ENCODE assay signal across 18 cellular contexts in genomic region chr10:88028654-88029053, GRCh38.
DNase-seq lines count a peak whose midpoint lies in the region; ATAC-seq, FAIRE-seq and TF ChIP-seq lines count a peak whose summit lies in the region.
"Had no signal": no experiment of that assay in that cellular context is flagged by ENCODE, and none has a peak within 500 bp of the region (broad histone marks: within the 10 kb centered on the region; RNA-seq: fewer than 3 reads in every experiment).

No MANE protein-coding gene starts in this region.

- H3K4me1 ChIP-seq in CD4-positive, CD25-positive, alpha-beta regulatory T cell (ENCODE audit: control insufficient read depth, insufficient read depth, low read length, poor library complexity, severe bottlenecking): no peaks in the 10 kb centered on the region
- no peaks in the 10 kb centered on the region for H3K4me1 ChIP-seq in ovary (ENCODE audit: insufficient read depth)

- no peak for TF ChIP-seq CTCF in ovary (IDR thresholded peaks at IDR 0.05)

- intact Hi-C loops in left colon (cut with DNase I, micrococcal nuclease) (no loop called here), ovary (cut with DNase I) (no loop called here)

- no peak overlapping the region for H3K27ac Mint-ChIP-seq in CD4-positive, CD25-positive, alpha-beta regulatory T cell
- H3K27ac Mint-ChIP-seq: activated CD4-positive, alpha-beta memory T cell treated with anti-CD3 and anti-CD28 coated beads, Interleukin-2, amount 10 ng/mL, durations not matched to agents 7 days and 5 days; T-helper 17 cell had no signal

- WGBS in ovary, 3 donors: 89 to 97% (median 94%) methylated on average over 1 of the region's 1 CpG

- H3K36me3 Mint-ChIP-seq in CD4-positive, CD25-positive, alpha-beta regulatory T cell: no peaks in the 10 kb centered on the region

- peaks cover 0 to 3% (median 0%) of the 10 kb centered on the region in 7 donors for H3K9me3 Mint-ChIP-seq in CD4-positive, CD25-positive, alpha-beta regulatory T cell
- H3K9me3 Mint-ChIP-seq: activated CD4-positive, alpha-beta memory T cell treated with anti-CD3 and anti-CD28 coated beads, Interleukin-2, amount 10 ng/mL, durations not matched to agents 7 days and 5 days had no signal

- TF ChIP-seq EP300 in ovary (IDR thresholded peaks at IDR 0.05): no peak

- no peaks in the 10 kb centered on the region for H3K27me3 ChIP-seq in CD4-positive, CD25-positive, alpha-beta regulatory T cell (ENCODE audit: control insufficient read depth, insufficient read depth, low read length)
- no peaks in the 10 kb centered on the region for H3K27me3 ChIP-seq in ovary

- H3K4me1 Mint-ChIP-seq in CD4-positive, CD25-positive, alpha-beta regulatory T cell: peaks cover 8 to 18% (median 13%) of the 10 kb centered on the region in 4 donors
- H3K4me1 Mint-ChIP-seq: nephron had no signal

- TF ChIP-seq POLR2A in ovary (IDR thresholded peaks at IDR 0.05): no peak

- peaks cover 5% of the 10 kb centered on the region for H3K27me3 Mint-ChIP-seq in CD4-positive, CD25-positive, alpha-beta regulatory T cell
- H3K27me3 Mint-ChIP-seq: activated CD4-positive, alpha-beta memory T cell treated with anti-CD3 and anti-CD28 coated beads, Interleukin-2, amount 10 ng/mL, durations not matched to agents 7 days and 5 days; T-helper 17 cell had no signal

- H3K9me3 ChIP-seq in CD4-positive, CD25-positive, alpha-beta regulatory T cell (ENCODE audit: control insufficient read depth in 2 of 2, low read length in 2 of 2): no peaks in the 10 kb centered on the region
- H3K9me3 ChIP-seq in ovary: no peaks in the 10 kb centered on the region

- DNase-seq in CD4-positive, CD25-positive, alpha-beta regulatory T cell: peak in 1 of 3 donors; percentile 22
- DNase-seq in GM19239 (ENCODE audit: insufficient read length, low spot score): peak; percentile 9
- DNase-seq in RCC 7860 (ENCODE audit: low spot score): peak; percentile 50
- DNase-seq in left colon: no peak
- DNase-seq in GF-D8 (lab: John Stamatoyannopoulos, UW): no peak
- DNase-seq in ecto neural progenitor cell (ENCODE audit: low spot score): no peak
- DNase-seq in ovary: no peak
- DNase-seq: activated CD4-positive, alpha-beta memory T cell treated with anti-CD3 and anti-CD28 coated beads, Interleukin-2, amount 10 ng/mL, durations not matched to agents 7 days and 5 days; activated gamma-delta T cell; glutamatergic neuron; NCI-H1092 treated with DMSO at 0.1 percent for 48 hours; NCI-H345; stimulated activated naive CD8-positive, alpha-beta T cell treated with anti-CD3 and anti-CD28 coated beads, Interleukin-15, Interleukin-2, amounts not matched to agents 100 U/mL and 50 U/mL, for 24 hours; T-helper 17 cell had no signal

- H3K4me3 ChIP-seq in CD4-positive, CD25-positive, alpha-beta regulatory T cell (ENCODE audit: low read depth, low read length): no peak overlapping the region
- no peak overlapping the region for H3K4me3 ChIP-seq in ovary

- peak; percentile 39 to 45 for ATAC-seq in CD4-positive, CD25-positive, alpha-beta regulatory T cell (ENCODE audit: low read depth in 2 of 2)
- ATAC-seq in left colon (peak; percentile 99), GM18867 (IDR thresholded peaks at IDR 0.05; ENCODE audit: unreplicated experiment) (no peak)
- ATAC-seq: sciatic nerve; stimulated activated naive CD8-positive, alpha-beta T cell treated with anti-CD3 and anti-CD28 coated beads, Interleukin-15, Interleukin-2, amounts not matched to agents 100 U/mL and 50 U/mL, for 24 hours; T-helper 17 cell had no signal

- H3K27ac ChIP-seq in CD4-positive, CD25-positive, alpha-beta regulatory T cell (ENCODE audit: insufficient read depth, low read length, poor library complexity, severe bottlenecking): no peak overlapping the region
- no peak overlapping the region for H3K27ac ChIP-seq in ovary

- no peak overlapping the region for H3K4me3 Mint-ChIP-seq in CD4-positive, CD25-positive, alpha-beta regulatory T cell
- H3K4me3 Mint-ChIP-seq: activated CD4-positive, alpha-beta memory T cell treated with anti-CD3 and anti-CD28 coated beads, Interleukin-2, amount 10 ng/mL, durations not matched to agents 7 days and 5 days; nephron; T-helper 17 cell had no signal

- no peaks in the 10 kb centered on the region for H3K36me3 ChIP-seq in CD4-positive, CD25-positive, alpha-beta regulatory T cell (ENCODE audit: control insufficient read depth, insufficient read depth, low read length)
- no peaks in the 10 kb centered on the region for H3K36me3 ChIP-seq in ovary

- FAIRE-seq in GM19239 (lab: Jason Lieb, UNC): peak; percentile 78
- FAIRE-seq in RCC 7860 (lab: Jason Lieb, UNC): peak; percentile 42
- FAIRE-seq: endothelial cell of umbilical vein had no signal

Comparison
In these comparisons a context has a peak if more than half of its experiments do, and no peak if none do; other contexts are left out.
1. DNase-seq: peak in GM19239 (single experiment) and RCC 7860 (single experiment); none in left colon (0 of 2), GF-D8 (single experiment), ecto neural progenitor cell (single experiment) and ovary (0 of 5).